26 cellular contexts compared by ENCODE assay signal in genomic region chr3:97699889-97700288, GRCh38.
"Had no signal": no experiment of that assay in that cellular context is flagged by ENCODE, and none has a peak within 500 bp of the region (broad histone marks: within the 10 kb centered on the region; RNA-seq: fewer than 3 reads in every experiment).

No MANE protein-coding gene starts in this region.

- H3K4me3 ChIP-seq: dorsolateral prefrontal cortex, gastrocnemius medialis, lower lobe of right lung, ovary, psoas muscle, sigmoid colon, stomach, thyroid gland, vagina had no signal

- H3K36me3 ChIP-seq: gastrocnemius medialis, lower lobe of right lung, ovary, sigmoid colon, stomach, thyroid gland, vagina had no signal

- H3K9me3 ChIP-seq: gastrocnemius medialis, lower lobe of right lung, ovary, psoas muscle, sigmoid colon, stomach, thyroid gland, vagina had no signal

- ATAC-seq: esophagus mucosa; gastrocnemius medialis; left ventricle myocardium superior; lower lobe of right lung; naive thymus-derived CD8-positive, alpha-beta T cell; psoas muscle; right cardiac atrium; stimulated activated effector memory CD8-positive, alpha-beta T cell treated with anti-CD3 and anti-CD28 coated beads, Interleukin-12 subunit alpha, Interleukin-12 subunit beta, amount 100 ng/mL, for 72 hours had no signal

- H3K4me1 ChIP-seq: gastrocnemius medialis, lower lobe of right lung, psoas muscle, stomach, thyroid gland, vagina had no signal

- H3K27ac ChIP-seq: dorsolateral prefrontal cortex, epithelial cell of prostate, gastrocnemius medialis, lower lobe of right lung, ovary, psoas muscle, sigmoid colon, stomach, thyroid gland, vagina had no signal

- DNase-seq: dorsolateral prefrontal cortex; effector CD8-positive, alpha-beta T cell; endodermal cell; foreskin fibroblast; gastrocnemius medialis; head of caudate nucleus; left ventricle myocardium superior; lower lobe of right lung; naive thymus-derived CD8-positive, alpha-beta T cell; nephron progenitor cell; occipital lobe; ovary; posterior cingulate gyrus; psoas muscle; right cardiac atrium; sigmoid colon; stimulated activated CD4-positive, alpha-beta T cell treated with anti-CD3 and anti-CD28 coated beads, Interleukin-2, amount 100 ng/mL, for 24 hours; stimulated activated CD4-positive, alpha-beta T cell treated with anti-CD3 and anti-CD28 coated beads, Interleukin-4, amount 100 ng/mL, for 24 hours; stimulated activated naive CD4-positive, alpha-beta T cell treated with Interleukin-2 at 50 U/mL for 16 hours; stomach; thyroid gland; trophoblast cell had no signal

- H3K27me3 ChIP-seq: gastrocnemius medialis, ovary, sigmoid colon, stomach, thyroid gland, vagina had no signal
